In genomic region chr11:35963911-35964310, GRCh38 we compare ENCODE assay signal across 11 cellular contexts. TPM values are rescaled to one million over a fixed set of nuclear protein-coding genes. Genes with fewer than 3 reads are reported as not detected.
"Had no signal": no experiment of that assay in that cellular context is flagged by ENCODE, and none has a peak within 500 bp of the region (broad histone marks: within the 10 kb centered on the region; RNA-seq: fewer than 3 reads in every experiment).

No MANE protein-coding gene starts in this region.

- H3K4me2 ChIP-seq: smooth muscle cell had no signal

- DNase-seq: activated B cell treated with CpG ODN at 0.5 μM for 24 hours; activated CD4-positive, alpha-beta T cell treated with anti-CD3 and anti-CD28 coated beads, Interleukin-2, amount 10 ng/mL, durations not matched to agents 24 days and 14 days; activated naive CD4-positive, alpha-beta T cell treated with anti-CD3 and anti-CD28 coated beads for 36 hours; activated naive CD8-positive, alpha-beta T cell treated with anti-CD3 and anti-CD28 coated beads, Interleukin-2, amount 50 U/mL, for 24 hours; foreskin melanocyte; mammary epithelial cell; naive B cell had no signal

- H3K36me3 ChIP-seq: ascending aorta, cardiac muscle cell, neutrophil had no signal

- H3K27me3 ChIP-seq: ascending aorta, cardiac muscle cell, neutrophil had no signal

- H3K4me3 ChIP-seq: ascending aorta, cardiac muscle cell, smooth muscle cell had no signal

- ATAC-seq: activated naive CD8-positive, alpha-beta T cell treated with anti-CD3 and anti-CD28 coated beads, Interleukin-2, amount 50 U/mL, for 24 hours had no signal

- H3K27ac ChIP-seq: ascending aorta, cardiac muscle cell, neutrophil had no signal

- H3K9me3 ChIP-seq: ascending aorta, neutrophil had no signal

- H3K4me1 ChIP-seq: ascending aorta had no signal

RNA-seq across cellular contexts. Expression of gene LDLRAD3, which starts 20.0 kb away (rescaled TPM):
- total RNA-seq: activated B cell treated with CpG ODN at 0.5 μM for 24 hours had no signal
